ENCODE assay signal across 16 cellular contexts in genomic region chr9:33288235-33288634, GRCh38. TPM values are rescaled to one million over a fixed set of nuclear protein-coding genes. Genes with fewer than 3 reads are reported as not detected.
DNase-seq lines count a peak whose midpoint lies in the region; ATAC-seq and TF ChIP-seq lines count a peak whose summit lies in the region.
"Had no signal": no experiment of that assay in that cellular context is flagged by ENCODE, and none has a peak within 500 bp of the region (broad histone marks: within the 10 kb centered on the region; RNA-seq: fewer than 3 reads in every experiment).

No MANE protein-coding gene starts in this region.

- no peaks in the 10 kb centered on the region for H3K9me3 Mint-ChIP-seq in activated naive CD4-positive, alpha-beta T cell treated with anti-CD3 and anti-CD28 coated beads, Interleukin-2, amount 10 ng/mL, durations not matched to agents 7 days and 5 days
- no peaks in the 10 kb centered on the region for H3K9me3 Mint-ChIP-seq in activated naive CD8-positive, alpha-beta T cell treated with anti-CD3 and anti-CD28 coated beads, Interleukin-2, amount 50 U/mL, for 24 hours
- no peaks in the 10 kb centered on the region for H3K9me3 Mint-ChIP-seq in neural progenitor cell
- H3K9me3 Mint-ChIP-seq: activated naive CD4-positive, alpha-beta T cell treated with anti-CD3 and anti-CD28 coated beads, Interleukin-2, amount 50 U/mL, for 24 hours; central memory CD8-positive, alpha-beta T cell had no signal

- H3K27me3 ChIP-seq in neural progenitor cell, result no peaks in the 10 kb centered on the region
- H3K27me3 ChIP-seq in upper lobe of left lung, result no peaks in the 10 kb centered on the region
- H3K27me3 ChIP-seq: right lobe of liver had no signal

- TF ChIP-seq EP300 in upper lobe of left lung (IDR thresholded peaks at IDR 0.05), result no peak

- H3K9ac ChIP-seq in neural progenitor cell, result no peak overlapping the region

- H4K20me1 ChIP-seq in neural progenitor cell (ENCODE audit: low read depth), result no peaks in the 10 kb centered on the region

- H3K27ac Mint-ChIP-seq in activated naive CD4-positive, alpha-beta T cell treated with anti-CD3 and anti-CD28 coated beads, Interleukin-2, amount 10 ng/mL, durations not matched to agents 7 days and 5 days, result peak overlapping the region; percentile 100
- H3K27ac Mint-ChIP-seq in activated naive CD8-positive, alpha-beta T cell treated with anti-CD3 and anti-CD28 coated beads, Interleukin-2, amount 50 U/mL, for 24 hours, result peak overlapping the region; percentile 65
- H3K27ac Mint-ChIP-seq in neural progenitor cell, result peak overlapping the region; percentile 57

- H3K79me2 ChIP-seq in neural progenitor cell (ENCODE audit: low read depth), result peaks cover 29% of the 10 kb centered on the region

- H3K27me3 Mint-ChIP-seq in activated naive CD4-positive, alpha-beta T cell treated with anti-CD3 and anti-CD28 coated beads, Interleukin-2, amount 10 ng/mL, durations not matched to agents 7 days and 5 days, result peaks cover 5% of the 10 kb centered on the region
- peaks cover 3% of the 10 kb centered on the region for H3K27me3 Mint-ChIP-seq in activated naive CD8-positive, alpha-beta T cell treated with anti-CD3 and anti-CD28 coated beads, Interleukin-2, amount 50 U/mL, for 24 hours
- H3K27me3 Mint-ChIP-seq in neural progenitor cell (ENCODE audit: insufficient read depth, low read depth), result peaks cover 5% of the 10 kb centered on the region
- H3K27me3 Mint-ChIP-seq: activated naive CD4-positive, alpha-beta T cell treated with anti-CD3 and anti-CD28 coated beads, Interleukin-2, amount 50 U/mL, for 24 hours; central memory CD8-positive, alpha-beta T cell had no signal

- CTCF ChIA-PET in activated naive CD4-positive, alpha-beta T cell treated with anti-CD3 and anti-CD28 coated beads, Interleukin-2, amount 10 ng/mL, durations not matched to agents 7 days and 5 days (lab: Charles Lee), result interaction anchor here (0.6 to 2.6 kb wide), 10 partner anchors 9 to 179 kb away, joined by 3 to 23 read pairs (median 7); partner anchors contain the start of gene AQP3

- no peak overlapping the region for H3K27ac ChIP-seq in neural progenitor cell
- H3K27ac ChIP-seq in upper lobe of left lung, result peak overlapping the region in 3 of 4 donors; percentile 35 to 99 (median 97)

- H3K36me3 Mint-ChIP-seq in activated naive CD4-positive, alpha-beta T cell treated with anti-CD3 and anti-CD28 coated beads, Interleukin-2, amount 10 ng/mL, durations not matched to agents 7 days and 5 days, result peaks cover 27% of the 10 kb centered on the region
- H3K36me3 Mint-ChIP-seq in activated naive CD8-positive, alpha-beta T cell treated with anti-CD3 and anti-CD28 coated beads, Interleukin-2, amount 50 U/mL, for 24 hours (ENCODE audit: low read depth), result peaks cover 22% of the 10 kb centered on the region
- no peaks in the 10 kb centered on the region for H3K36me3 Mint-ChIP-seq in neural progenitor cell

- H3K4me3 ChIP-seq in neural progenitor cell (no peak overlapping the region), upper lobe of left lung (no peak overlapping the region), foreskin fibroblast (ENCODE audit: low read depth in 1 of 2, low read length in 2 of 2) (no peak overlapping the region)
- H3K4me3 ChIP-seq: K562, right lobe of liver had no signal

- no peak for ATAC-seq in activated naive CD8-positive, alpha-beta T cell treated with anti-CD3 and anti-CD28 coated beads, Interleukin-2, amount 50 U/mL, for 24 hours
- ATAC-seq in upper lobe of left lung (ENCODE audit: low FRiP score in 2 of 2), result no peak
- ATAC-seq: K562, PC-3, right lobe of liver had no signal

- H3K4me2 ChIP-seq in neural progenitor cell, result no peak overlapping the region

- H2AFZ ChIP-seq in neural progenitor cell (replicated peaks), result no peak overlapping the region

- H3K4me1 ChIP-seq in neural progenitor cell (peaks cover 4% of the 10 kb centered on the region), upper lobe of left lung (peaks cover 23 to 48% (median 30%) of the 10 kb centered on the region in 4 donors)

- 86% methylated on average over 2 of the region's 4 CpGs for WGBS in upper lobe of left lung, 2 donors

- peaks cover 13% of the 10 kb centered on the region for H3F3A ChIP-seq in neural progenitor cell (ENCODE audit: low read depth)

- DNase-seq in activated naive CD4-positive, alpha-beta T cell treated with anti-CD3 and anti-CD28 coated beads, Interleukin-2, amount 10 ng/mL, durations not matched to agents 7 days and 5 days, result no peak
- DNase-seq in activated naive CD4-positive, alpha-beta T cell (lab: John Stamatoyannopoulos, UW), result no peak
- DNase-seq in activated naive CD8-positive, alpha-beta T cell treated with anti-CD3 and anti-CD28 coated beads, Interleukin-2, amount 50 U/mL, for 24 hours, result no peak
- DNase-seq in neural progenitor cell (ENCODE audit: low spot score) (no peak), upper lobe of left lung (peak in 1 of 2 donors; percentile 62), NCI-H1105 treated with DMSO at 0.1 percent for 48 hours (lab: John Stamatoyannopoulos, UW) (no peak), ureter (ENCODE audit: low spot score) (no peak), foreskin fibroblast (no peak)
- DNase-seq: NCI-H1417, NCI-H510A, PC-3 had no signal

- no peak for TF ChIP-seq POLR2A in upper lobe of left lung (IDR thresholded peaks at IDR 0.05)

- H3K9me3 ChIP-seq in neural progenitor cell (ENCODE audit: low read depth), result no peaks in the 10 kb centered on the region
- peaks cover 0 to 3% (median 0%) of the 10 kb centered on the region in 4 donors for H3K9me3 ChIP-seq in upper lobe of left lung
- H3K9me3 ChIP-seq: right lobe of liver had no signal

- H3K4me1 Mint-ChIP-seq in activated naive CD4-positive, alpha-beta T cell treated with anti-CD3 and anti-CD28 coated beads, Interleukin-2, amount 10 ng/mL, durations not matched to agents 7 days and 5 days, result peaks cover 52% of the 10 kb centered on the region
- H3K4me1 Mint-ChIP-seq in activated naive CD8-positive, alpha-beta T cell treated with anti-CD3 and anti-CD28 coated beads, Interleukin-2, amount 50 U/mL, for 24 hours, result peaks cover 48% of the 10 kb centered on the region
- H3K4me1 Mint-ChIP-seq in neural progenitor cell, result peaks cover 17% of the 10 kb centered on the region

- H3K36me3 ChIP-seq in neural progenitor cell (no peaks in the 10 kb centered on the region), upper lobe of left lung (peaks cover 0 to 14% (median 3%) of the 10 kb centered on the region in 4 donors)
- H3K36me3 ChIP-seq: right lobe of liver had no signal

- H3K4me3 Mint-ChIP-seq in activated naive CD4-positive, alpha-beta T cell treated with anti-CD3 and anti-CD28 coated beads, Interleukin-2, amount 10 ng/mL, durations not matched to agents 7 days and 5 days, result no peak overlapping the region
- no peak overlapping the region for H3K4me3 Mint-ChIP-seq in activated naive CD8-positive, alpha-beta T cell treated with anti-CD3 and anti-CD28 coated beads, Interleukin-2, amount 50 U/mL, for 24 hours
- H3K4me3 Mint-ChIP-seq in neural progenitor cell, result no peak overlapping the region
- H3K4me3 Mint-ChIP-seq: activated naive CD4-positive, alpha-beta T cell treated with anti-CD3 and anti-CD28 coated beads, Interleukin-2, amount 50 U/mL, for 24 hours; central memory CD8-positive, alpha-beta T cell had no signal

- no peak for TF ChIP-seq CTCF in neural progenitor cell (IDR thresholded peaks at IDR 0.05)
- TF ChIP-seq CTCF in upper lobe of left lung (IDR thresholded peaks at IDR 0.05), result no peak
- no peak for TF ChIP-seq CTCF in foreskin fibroblast (IDR thresholded peaks at IDR 0.05; ENCODE audit: low read depth, low read length)

RNA-seq across cellular contexts. Expression of gene NFX1, which starts 2.1 kb away (rescaled TPM):
- total RNA-seq in neural progenitor cell (ENCODE audit: low replicate concordance), result 13.0 and 14.6 TPM in 2 replicates
- total RNA-seq in upper lobe of left lung, result 10 to 100 TPM; 37.0 to 75.4 (median 54.1) TPM
- 50.9 TPM for total RNA-seq in ureter

RNA-seq across cellular contexts. Expression of gene CHMP5, which starts 23.4 kb away (rescaled TPM):
- total RNA-seq in neural progenitor cell (ENCODE audit: low replicate concordance) (74.9 and 135 TPM in 2 replicates), upper lobe of left lung (10 to 100 TPM; 33.5 to 95.5 (median 60.1) TPM), ureter (53.4 TPM)

RNA-seq across cellular contexts. Expression of gene BAG1, which starts 23.7 kb away (rescaled TPM):
- total RNA-seq in neural progenitor cell (ENCODE audit: low replicate concordance) (44.3 and 49.2 TPM in 2 replicates), upper lobe of left lung (100 to 1,000 TPM in 4 of 6 donors, 10 to 100 TPM in 2; 55.5 to 157 (median 129) TPM), ureter (139 TPM)

RNA-seq across cellular contexts. Expression of gene SPINK4, which starts 48.3 kb away (rescaled TPM):
- total RNA-seq in neural progenitor cell (ENCODE audit: low replicate concordance) (not detected in 2 replicates), upper lobe of left lung (not detected), ureter (not detected)
- total RNA-seq: H7, PC-3, right lobe of liver had no signal
